1 cellular context compared by ENCODE assay signal in the genomic region with DNA sequence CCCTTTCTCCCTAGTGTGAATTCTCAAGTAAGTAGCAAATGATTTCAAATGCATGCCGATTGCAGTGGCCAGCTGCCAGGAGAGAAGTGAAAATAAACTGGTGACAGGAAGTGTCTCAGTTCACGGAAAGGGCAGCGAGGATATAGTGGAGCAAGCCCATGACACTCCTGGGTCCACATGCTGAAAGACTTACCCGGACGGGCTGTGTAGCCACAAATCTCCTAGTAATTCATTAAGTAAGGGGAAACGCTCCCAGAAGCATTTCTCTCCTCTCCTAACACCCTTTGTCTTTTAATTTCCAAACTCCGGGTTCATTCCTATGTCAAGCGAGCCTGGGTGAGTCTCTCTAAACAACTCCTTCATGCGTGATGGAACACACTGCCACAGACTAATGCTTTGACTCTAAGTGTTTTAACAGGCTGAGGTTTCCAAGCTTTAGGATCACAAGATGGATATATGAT.
TF ChIP-seq lines count a peak whose summit lies in the region.

No MANE protein-coding gene starts in this region.

TF ChIP-seq in SK-N-SH treated with all-trans-retinoic acid at 6 μM for 48 hours, 23 proteins besides CTCF, POLR2A, EP300 and RAD21 (continued from another document):
- TF ChIP-seq PATZ1 (CRISPR knock-in tag; IDR thresholded peaks at IDR 0.05; ENCODE audit: borderline replicate concordance) (no peak), ZNF8 (CRISPR knock-in tag; IDR thresholded peaks at IDR 0.05) (no peak), ESRRG (CRISPR knock-in tag; IDR thresholded peaks at IDR 0.05) (no peak), POU6F1 (CRISPR knock-in tag; IDR thresholded peaks at IDR 0.05; ENCODE audit: borderline replicate concordance, low read depth) (no peak), ARNTL (CRISPR knock-in tag; IDR thresholded peaks at IDR 0.05; ENCODE audit: borderline replicate concordance, low read depth) (no peak), ZNF70 (CRISPR knock-in tag; IDR thresholded peaks at IDR 0.05) (no peak)
TF ChIP-seq in SK-N-SH treated with all-trans-retinoic acid at 6 μM for 48 hours: peak in this region for 0.
